ENCODE assay signal across 33 cellular contexts in genomic region chr1:236699366-236699765, GRCh38. TPM values are rescaled to one million over a fixed set of nuclear protein-coding genes. Genes with fewer than 3 reads are reported as not detected.
A peak's percentile ranks its signal among the peaks of the same experiment; 100 is the strongest.
DNase-seq lines count a peak whose midpoint lies in the region; ATAC-seq, FAIRE-seq and TF ChIP-seq lines count a peak whose summit lies in the region.
"Had no signal": no experiment of that assay in that cellular context is flagged by ENCODE, and none has a peak within 500 bp of the region (broad histone marks: within the 10 kb centered on the region; RNA-seq: fewer than 3 reads in every experiment).

No MANE protein-coding gene starts in this region.

- H3K9ac ChIP-seq in IMR-90 (ENCODE audit: low read depth, low read length) = no peak overlapping the region
- H3K9ac ChIP-seq in skeletal muscle tissue (ENCODE audit: low read depth in 1 of 3, low read length in 3 of 3) = peak overlapping the region; percentile 13 to 70 (median 47)

- dilution Hi-C loops in IMR-90 (cut with HindIII; ENCODE audit: low sequenced_read_pairs, unreplicated experiment) = no loop called here

- DNase-seq in IMR-90 = peak; percentile 1
- no peak for DNase-seq in left ventricle myocardium inferior
- DNase-seq in stimulated activated CD4-positive, alpha-beta T cell treated with anti-CD3 and anti-CD28 coated beads, Interleukin-1b, Interleukin-23, amount 100 ng/mL, for 48 hours = no peak
- DNase-seq in small intestine = no peak
- no peak for DNase-seq in COR-L47 (lab: John Stamatoyannopoulos, UW)
- DNase-seq: activated CD4-positive, alpha-beta memory T cell treated with anti-CD3 and anti-CD28 coated beads, Interleukin-2, amount 10 ng/mL, durations not matched to agents 7 days and 5 days; activated CD4-positive, CD25-positive, alpha-beta regulatory T cell treated with anti-CD3 and anti-CD28 coated beads, Interleukin-2, amount 50 U/mL, for 72 hours; activated CD8-positive, alpha-beta memory T cell treated with anti-CD3 and anti-CD28 coated beads, Interleukin-2, amount 50 U/mL, for 48 hours; C1 segment of cervical spinal cord; cerebellar nuclear complex; DND-41; GOT3; kidney; lower lobe of right lung; mucosa of descending colon; NCI-H1105; NCI-H1930; NCI-H526 treated with DMSO at 0.1 percent for 48 hours; retina; stimulated activated CD4-positive, alpha-beta T cell treated with anti-CD3 and anti-CD28 coated beads, Interleukin-4, amount 100 ng/mL, for 4 hours; T-helper 1 cell; uterus had no signal

- H3K18ac ChIP-seq in IMR-90 (ENCODE audit: low read depth, low read length) = no peak overlapping the region

- no peak overlapping the region for H2BK15ac ChIP-seq in IMR-90 (ENCODE audit: low read depth, low read length)

- H2AK5ac ChIP-seq in IMR-90 (ENCODE audit: low read depth, low read length) = no peak overlapping the region

- H3K4me3 ChIP-seq in IMR-90 (ENCODE audit: insufficient read depth, low read depth, low read length) (no peak overlapping the region), left ventricle myocardium inferior (peak overlapping the region; percentile 54), skeletal muscle tissue (ENCODE audit: low read length in 3 of 3) (peak overlapping the region in 2 of 3 donors; percentile 24 to 37), small intestine (ENCODE audit: low read depth in 1 of 2, low read length in 2 of 2) (no peak overlapping the region)
- H3K4me3 ChIP-seq: GM12878, lower lobe of right lung, mucosa of descending colon, suprapubic skin, uterus had no signal

- H3K9me3 Mint-ChIP-seq in brain = no peaks in the 10 kb centered on the region
- H3K9me3 Mint-ChIP-seq: activated CD4-positive, alpha-beta memory T cell treated with anti-CD3 and anti-CD28 coated beads, Interleukin-2, amount 10 ng/mL, durations not matched to agents 7 days and 5 days; activated naive CD4-positive, alpha-beta T cell treated with anti-CD3 and anti-CD28 coated beads, Interleukin-2, amount 50 U/mL, for 24 hours; activated T-helper 17 cell treated with anti-CD3 and anti-CD28 coated beads, Interleukin-2, amount 50 U/mL, for 72 hours; nephron had no signal

- H3K36me3 ChIP-seq in IMR-90 (ENCODE audit: control insufficient read depth, insufficient read depth, low read length) = no peaks in the 10 kb centered on the region
- H3K36me3 ChIP-seq in left ventricle myocardium inferior = no peaks in the 10 kb centered on the region
- H3K36me3 ChIP-seq in skeletal muscle tissue (ENCODE audit: control insufficient read depth in 3 of 3, insufficient read depth in 3 of 3, low read length in 3 of 3) = peaks cover 0 to 3% (median 2%) of the 10 kb centered on the region in 3 donors
- H3K36me3 ChIP-seq in small intestine (ENCODE audit: control insufficient read depth in 2 of 2, insufficient read depth in 2 of 2, low read length in 2 of 2) = no peaks in the 10 kb centered on the region
- H3K36me3 ChIP-seq: lower lobe of right lung, suprapubic skin, uterus had no signal

- no peak overlapping the region for H3K23ac ChIP-seq in IMR-90 (ENCODE audit: low read depth, low read length)

- no peak overlapping the region for H3K4me2 ChIP-seq in IMR-90 (ENCODE audit: low read depth, low read length)

- POLR2A ChIA-PET in IMR-90 (lab: Charles Lee; ENCODE audit: unreplicated experiment) = no interaction called here

- peak overlapping the region in 1 of 5 experiments; percentile 47 for H3K4me3 Mint-ChIP-seq in brain
- H3K4me3 Mint-ChIP-seq: activated CD4-positive, alpha-beta memory T cell treated with anti-CD3 and anti-CD28 coated beads, Interleukin-2, amount 10 ng/mL, durations not matched to agents 7 days and 5 days; activated naive CD4-positive, alpha-beta T cell treated with anti-CD3 and anti-CD28 coated beads, Interleukin-2, amount 50 U/mL, for 24 hours; activated T-helper 17 cell treated with anti-CD3 and anti-CD28 coated beads, Interleukin-2, amount 50 U/mL, for 72 hours; nephron; stimulated activated memory B cell treated with anti-CD40 and anti-IgM and Interleukin-4, amounts not matched to agents 10 μg/mL and 1 μg/mL and 100 μg/mL, for 72 hours had no signal

- no peak overlapping the region for H2BK20ac ChIP-seq in IMR-90 (ENCODE audit: low read depth, low read length)

- no peak for TF ChIP-seq POLR2A in IMR-90 (IDR thresholded peaks at IDR 0.05; ENCODE audit: low read depth, low read length)

- H3K9me3 ChIP-seq in IMR-90 (ENCODE audit: control insufficient read depth, insufficient read depth, low read length) (no peaks in the 10 kb centered on the region), left ventricle myocardium inferior (replicated peaks) (no peaks in the 10 kb centered on the region), skeletal muscle tissue (ENCODE audit: control insufficient read depth in 3 of 3, low read length in 3 of 3) (no peaks in the 10 kb centered on the region), small intestine (ENCODE audit: control insufficient read depth, low read depth) (no peaks in the 10 kb centered on the region)
- H3K9me3 ChIP-seq: lower lobe of right lung, mucosa of descending colon, suprapubic skin, uterus had no signal

- no peak overlapping the region for H4K8ac ChIP-seq in IMR-90 (ENCODE audit: low read depth in 2 of 2, low read length in 2 of 2)

- no peaks in the 10 kb centered on the region for H4K20me1 ChIP-seq in IMR-90 (ENCODE audit: insufficient read depth, low read length)

- no peaks in the 10 kb centered on the region for H3K4me1 ChIP-seq in IMR-90 (ENCODE audit: control insufficient read depth, insufficient read depth, low read length)
- H3K4me1 ChIP-seq in left ventricle myocardium inferior = peaks cover 73% of the 10 kb centered on the region
- peaks cover 26 to 43% (median 31%) of the 10 kb centered on the region in 3 donors for H3K4me1 ChIP-seq in skeletal muscle tissue (ENCODE audit: control insufficient read depth in 3 of 3, insufficient read depth in 3 of 3, low read length in 3 of 3)
- H3K4me1 ChIP-seq in small intestine (ENCODE audit: control insufficient read depth in 2 of 2, insufficient read depth in 1 of 2, low read depth in 1 of 2, low read length in 1 of 2) = no peaks in the 10 kb centered on the region
- H3K4me1 ChIP-seq: lower lobe of right lung, suprapubic skin, uterus had no signal

- TF ChIP-seq CTCF in IMR-90 (conservative IDR thresholded peaks at IDR 0.05; ENCODE audit: low read depth, low read length) = no peak
- TF ChIP-seq CTCF in brain (conservative IDR thresholded peaks at IDR 0.05) = no peak
- TF ChIP-seq CTCF in left ventricle myocardium inferior (IDR thresholded peaks at IDR 0.05; ENCODE audit: borderline replicate concordance) = no peak

- no peak overlapping the region for H2BK120ac ChIP-seq in IMR-90 (ENCODE audit: low read depth, low read length)

- H3K36me3 Mint-ChIP-seq in brain = peaks cover 4% of the 10 kb centered on the region
- H3K36me3 Mint-ChIP-seq: activated naive CD4-positive, alpha-beta T cell treated with anti-CD3 and anti-CD28 coated beads, Interleukin-2, amount 50 U/mL, for 24 hours; stimulated activated memory B cell treated with anti-CD40 and anti-IgM and Interleukin-4, amounts not matched to agents 10 μg/mL and 1 μg/mL and 100 μg/mL, for 72 hours had no signal

- no peak overlapping the region for H3K56ac ChIP-seq in IMR-90 (ENCODE audit: extremely low read depth, insufficient read depth, low read length)

- 56% methylated on average over 4 of the region's 6 CpGs; no CpG with 5 or more reads in 1 of the 2 experiments for WGBS in IMR-90 (ENCODE audit: extremely low coverage in 2 of 2, insufficient read length in 1 of 2), 2 experiments
- WGBS in small intestine, 3 donors = 67 to 80% (median 77%) methylated on average over 6 of the region's 6 CpGs

- no peak overlapping the region for H2AK9ac ChIP-seq in IMR-90 (replicated peaks; ENCODE audit: low read depth, low read length, poor library complexity)

- TF ChIP-seq RAD21 in IMR-90 (IDR thresholded peaks at IDR 0.05; ENCODE audit: low read length) = no peak

- ATAC-seq in IMR-90 (ENCODE audit: low read depth) (no peak), HG02610 (IDR thresholded peaks at IDR 0.05; ENCODE audit: unreplicated experiment) (no peak)
- ATAC-seq: activated T-helper 17 cell treated with anti-CD3 and anti-CD28 coated beads, Interleukin-2, amount 50 U/mL, for 72 hours; GM12878; mucosa of descending colon; stimulated activated memory B cell treated with anti-CD40 and anti-IgM and Interleukin-4, amounts not matched to agents 10 μg/mL and 1 μg/mL and 100 μg/mL, for 72 hours had no signal

- H3K27me3 ChIP-seq in IMR-90 (ENCODE audit: control insufficient read depth, insufficient read depth, low read length) (no peaks in the 10 kb centered on the region), left ventricle myocardium inferior (ENCODE audit: low read depth) (no peaks in the 10 kb centered on the region), skeletal muscle tissue (ENCODE audit: control insufficient read depth in 3 of 3, insufficient read depth in 3 of 3, low read length in 3 of 3) (no peaks in the 10 kb centered on the region), small intestine (ENCODE audit: control insufficient read depth in 2 of 2, insufficient read depth in 2 of 2, low read length in 2 of 2) (no peaks in the 10 kb centered on the region)
- H3K27me3 ChIP-seq: suprapubic skin, uterus had no signal

- H3K27ac Mint-ChIP-seq in brain = peak overlapping the region in 3 of 5 experiments; percentile 22 to 93 (median 54)
- H3K27ac Mint-ChIP-seq: activated CD4-positive, alpha-beta memory T cell treated with anti-CD3 and anti-CD28 coated beads, Interleukin-2, amount 10 ng/mL, durations not matched to agents 7 days and 5 days; activated naive CD4-positive, alpha-beta T cell treated with anti-CD3 and anti-CD28 coated beads, Interleukin-2, amount 50 U/mL, for 24 hours; activated T-helper 17 cell treated with anti-CD3 and anti-CD28 coated beads, Interleukin-2, amount 50 U/mL, for 72 hours; nephron; stimulated activated memory B cell treated with anti-CD40 and anti-IgM and Interleukin-4, amounts not matched to agents 10 μg/mL and 1 μg/mL and 100 μg/mL, for 72 hours had no signal

- H3K4me1 Mint-ChIP-seq in brain = peaks cover 40% of the 10 kb centered on the region
- H3K4me1 Mint-ChIP-seq: activated CD4-positive, alpha-beta memory T cell treated with anti-CD3 and anti-CD28 coated beads, Interleukin-2, amount 10 ng/mL, durations not matched to agents 7 days and 5 days; activated naive CD4-positive, alpha-beta T cell treated with anti-CD3 and anti-CD28 coated beads, Interleukin-2, amount 50 U/mL, for 24 hours; activated T-helper 17 cell treated with anti-CD3 and anti-CD28 coated beads, Interleukin-2, amount 50 U/mL, for 72 hours; stimulated activated memory B cell treated with anti-CD40 and anti-IgM and Interleukin-4, amounts not matched to agents 10 μg/mL and 1 μg/mL and 100 μg/mL, for 72 hours had no signal

- no peaks in the 10 kb centered on the region for H3K79me1 ChIP-seq in IMR-90 (ENCODE audit: low read depth in 1 of 2, low read length in 2 of 2)

- FAIRE-seq in small intestine (lab: Jason Lieb, UNC) = no peak
- FAIRE-seq: GM12878, kidney, RCC 7860 had no signal

- no peak overlapping the region for H4K5ac ChIP-seq in IMR-90 (ENCODE audit: low read depth, low read length)

- H2AFZ ChIP-seq in IMR-90 (replicated peaks; ENCODE audit: low read length, poor library complexity) = no peak overlapping the region

- intact Hi-C loops in IMR-90 (cut with micrococcal nuclease) = no loop called here
- intact Hi-C loops in left ventricle myocardium inferior (cut with micrococcal nuclease) = no loop called here

- no peaks in the 10 kb centered on the region for H3K9me1 ChIP-seq in IMR-90 (ENCODE audit: insufficient read depth, low read length)

- H3K27me3 Mint-ChIP-seq in brain = no peaks in the 10 kb centered on the region

- CTCF ChIA-PET in IMR-90 (lab: Yijun Ruan, JAX) = no interaction called here

- no peak overlapping the region for H4K91ac ChIP-seq in IMR-90 (ENCODE audit: insufficient read depth, low read depth, low read length)

- no peak overlapping the region for H3K14ac ChIP-seq in IMR-90 (replicated peaks; ENCODE audit: low read depth, low read length)

- in situ Hi-C loops in IMR-90 (cut with MboI; ENCODE audit: low sequenced_read_pairs) = no loop called here

- no peak overlapping the region for H2BK5ac ChIP-seq in IMR-90 (ENCODE audit: low read depth, low read length, poor library complexity, severe bottlenecking)

- no TSS peak for BruUV-seq in IMR-90 (replicated peaks; lab: Mats Ljungman, UMichigan)

- H3K4ac ChIP-seq in IMR-90 (ENCODE audit: low read depth, low read length) = no peak overlapping the region

- H3K27ac ChIP-seq in IMR-90 (ENCODE audit: insufficient read depth, low read length) (no peak overlapping the region), left ventricle myocardium inferior (replicated peaks) (peak overlapping the region; percentile 83), skeletal muscle tissue (ENCODE audit: low read depth, low read length) (peak overlapping the region; percentile 87), small intestine (ENCODE audit: low read depth in 1 of 2, low read length in 1 of 2) (no peak overlapping the region)
- H3K27ac ChIP-seq: lower lobe of right lung, suprapubic skin, uterus had no signal

RNA-seq across cellular contexts. Expression of gene ACTN2, which starts 13.1 kb away (rescaled TPM):
- under 0.01 TPM in 2 replicates for total RNA-seq in IMR-90 (2012; rRNA removed)
- not detected in 2 replicates for polyA plus RNA-seq in IMR-90 (2012; rRNA removed)
- not detected in 2 replicates for polyA plus RNA-seq in IMR-90 (2012; cell fraction: cytosol; rRNA removed)
- 0.07 and 0.13 TPM in 2 replicates for polyA plus RNA-seq in IMR-90 (2012; cell fraction: nucleus; rRNA removed; ENCODE audit: low replicate concordance)
- 7.3 TPM for polyA plus RNA-seq in brain (ENCODE audit: insufficient read depth, low read depth, low replicate concordance)
- 2,454 TPM for total RNA-seq in left ventricle myocardium inferior
- total RNA-seq in skeletal muscle tissue = 660 TPM
- 10 to 100 TPM in 1 of 3 donors, 1 to 10 TPM in 1, under 1 TPM in 1; 0.19 to 12.2 (median 2.7) TPM for polyA plus RNA-seq in small intestine
- total RNA-seq: activated CD4-positive, alpha-beta memory T cell treated with anti-CD3 and anti-CD28 coated beads, Interleukin-2, amount 10 ng/mL, durations not matched to agents 7 days and 5 days; GM12878; osteocyte had no signal

Comparison
In these comparisons a context has a peak if more than half of its experiments do, and no peak if none do; other contexts are left out.
1. H3K27ac ChIP-seq: peak in left ventricle myocardium inferior (single experiment) and skeletal muscle tissue (single experiment); none in IMR-90 (single experiment) and small intestine (0 of 2).
2. H3K4me3 ChIP-seq: peak in left ventricle myocardium inferior (single experiment) and skeletal muscle tissue (2 of 3); none in IMR-90 (single experiment) and small intestine (0 of 2).
3. RNA of gene ACTN2, which starts 13.1 kb away (total RNA-seq): 2,454 TPM in left ventricle myocardium inferior (single experiment) and 660 TPM in skeletal muscle tissue (single experiment); under 0.01 TPM in IMR-90; every median in the first group is over 100 times any median in the second.